In the genomic region with DNA sequence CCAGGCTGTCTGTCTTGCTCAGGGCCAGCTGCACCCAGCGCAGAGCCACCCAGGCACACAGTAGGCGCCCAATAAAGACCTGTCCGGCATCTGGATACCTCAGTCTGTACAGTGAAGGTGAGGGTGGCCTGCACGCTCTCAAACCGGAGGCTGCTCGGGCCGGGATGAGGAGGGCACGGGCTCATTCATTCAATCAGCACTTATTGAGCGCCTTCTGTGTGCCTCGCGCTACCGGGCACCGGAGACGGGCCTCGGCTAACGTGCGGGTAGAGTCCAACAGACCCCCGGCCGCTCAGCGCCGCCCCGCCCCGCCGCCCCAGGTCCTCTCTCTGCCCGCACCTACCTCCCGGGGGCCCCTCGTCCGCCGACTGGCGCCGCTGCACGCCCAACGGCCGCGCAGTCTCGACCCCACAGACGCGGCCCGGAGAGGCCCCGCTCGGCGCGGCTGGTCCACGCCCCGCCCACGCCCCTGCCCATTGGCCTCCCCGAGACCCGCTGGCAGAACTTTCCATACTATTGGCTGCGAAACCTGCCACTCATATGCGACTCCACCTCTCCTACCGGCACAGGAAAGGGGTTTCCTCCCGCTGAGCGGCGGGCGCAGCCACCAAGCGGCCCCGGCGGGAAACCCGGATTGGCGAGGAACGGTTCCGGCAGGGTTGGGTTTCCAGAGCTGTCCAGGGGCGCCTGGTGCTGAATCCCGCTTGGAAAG, we compare ENCODE assay signal across 1 cellular context.
TF ChIP-seq lines count a peak whose summit lies in the region.

Gene SLC39A3, minus strand, starts transcription at position 416 of the 712 bp plus-strand sequence. CDS start 2,760 bp downstream, outside the sequence.

TF ChIP-seq in HepG2, 621 proteins besides CTCF, POLR2A, EP300 and RAD21 (continued from another document and continues in another):
- TF ChIP-seq AHDC1 (CRISPR knock-in tag; IDR thresholded peaks at IDR 0.05; ENCODE audit: borderline replicate concordance) (peak; percentile 50), TSC22D2 (CRISPR knock-in tag; IDR thresholded peaks at IDR 0.05; ENCODE audit: borderline replicate concordance) (peak; percentile 99), ZNF205 (CRISPR knock-in tag; IDR thresholded peaks at IDR 0.05) (peak; percentile 97), SIN3A (IDR thresholded peaks at IDR 0.05; ENCODE audit: borderline replicate concordance, low read depth, low read length) (peak; percentile 99), KLF15 (CRISPR knock-in tag; IDR thresholded peaks at IDR 0.05; ENCODE audit: borderline replicate concordance) (peak; percentile 96; the same call in 1 of the 2 replicates), AHR (CRISPR knock-in tag; IDR thresholded peaks at IDR 0.05) (peak; percentile 98; the same call in 1 of the 2 replicates), ZNF598 (CRISPR knock-in tag; IDR thresholded peaks at IDR 0.05; ENCODE audit: borderline replicate concordance) (peak; percentile 92; the same call in 1 of the 2 replicates), ZNF160 (CRISPR knock-in tag; IDR thresholded peaks at IDR 0.05) (peak; percentile 93), ZNF18 (CRISPR knock-in tag; IDR thresholded peaks at IDR 0.05; ENCODE audit: insufficient replicate concordance) (peak; percentile 89), HCFC1 (IDR thresholded peaks at IDR 0.05; ENCODE audit: low read depth, low read length) (peak; percentile 84), ATF7 (IDR thresholded peaks at IDR 0.05) (no peak), ATF7 (CRISPR knock-in tag; IDR thresholded peaks at IDR 0.05) (no peak), GFI1 (CRISPR knock-in tag; IDR thresholded peaks at IDR 0.05; ENCODE audit: borderline replicate concordance) (peak; percentile 80; the same call in 1 of the 2 replicates), ZNF597 (CRISPR knock-in tag; IDR thresholded peaks at IDR 0.05) (no peak), FOXP1 (IDR thresholded peaks at IDR 0.05) (no peak), FOXP1 (CRISPR knock-in tag; IDR thresholded peaks at IDR 0.05) (no peak; the same call in 1 of the 2 replicates), ZNF720 (CRISPR knock-in tag; IDR thresholded peaks at IDR 0.05) (0 out of 2 replicates have a peak, but pooled peaks have one; percentile 60), SRSF4 (IDR thresholded peaks at IDR 0.05; ENCODE audit: low read depth, low read length, poor library complexity, severe bottlenecking) (no peak), HNF1B (CRISPR knock-in tag; IDR thresholded peaks at IDR 0.05) (peak; percentile 98), ZNF180 (CRISPR knock-in tag; IDR thresholded peaks at IDR 0.05; ENCODE audit: borderline replicate concordance, low read depth) (no peak), KLF11 (CRISPR knock-in tag; IDR thresholded peaks at IDR 0.05) (peak; percentile 99), ZNF44 (CRISPR knock-in tag; IDR thresholded peaks at IDR 0.05) (peak; percentile 81; the same call in 1 of the 2 replicates), ASH2L (IDR thresholded peaks at IDR 0.05; ENCODE audit: insufficient read length, low read depth, low read length) (peak; percentile 87), ZNF605 (CRISPR knock-in tag; IDR thresholded peaks at IDR 0.05) (peak; percentile 99), ZFAT (CRISPR knock-in tag; conservative IDR thresholded peaks at IDR 0.05) (no peak), ZNF17 (CRISPR knock-in tag; IDR thresholded peaks at IDR 0.05) (no peak), KDM3A (CRISPR knock-in tag; IDR thresholded peaks at IDR 0.05; ENCODE audit: low read depth) (peak; percentile 98), SMC3 (IDR thresholded peaks at IDR 0.05; ENCODE audit: low read length) (no peak), MBD4 (IDR thresholded peaks at IDR 0.05; ENCODE audit: borderline replicate concordance, low read length) (no peak), TFDP2 (CRISPR knock-in tag; IDR thresholded peaks at IDR 0.05) (peak; percentile 84), NFATC3 (CRISPR knock-in tag; IDR thresholded peaks at IDR 0.05) (peak; percentile 85; the same call in 1 of the 2 replicates)
- TF ChIP-seq, protein P1, sequence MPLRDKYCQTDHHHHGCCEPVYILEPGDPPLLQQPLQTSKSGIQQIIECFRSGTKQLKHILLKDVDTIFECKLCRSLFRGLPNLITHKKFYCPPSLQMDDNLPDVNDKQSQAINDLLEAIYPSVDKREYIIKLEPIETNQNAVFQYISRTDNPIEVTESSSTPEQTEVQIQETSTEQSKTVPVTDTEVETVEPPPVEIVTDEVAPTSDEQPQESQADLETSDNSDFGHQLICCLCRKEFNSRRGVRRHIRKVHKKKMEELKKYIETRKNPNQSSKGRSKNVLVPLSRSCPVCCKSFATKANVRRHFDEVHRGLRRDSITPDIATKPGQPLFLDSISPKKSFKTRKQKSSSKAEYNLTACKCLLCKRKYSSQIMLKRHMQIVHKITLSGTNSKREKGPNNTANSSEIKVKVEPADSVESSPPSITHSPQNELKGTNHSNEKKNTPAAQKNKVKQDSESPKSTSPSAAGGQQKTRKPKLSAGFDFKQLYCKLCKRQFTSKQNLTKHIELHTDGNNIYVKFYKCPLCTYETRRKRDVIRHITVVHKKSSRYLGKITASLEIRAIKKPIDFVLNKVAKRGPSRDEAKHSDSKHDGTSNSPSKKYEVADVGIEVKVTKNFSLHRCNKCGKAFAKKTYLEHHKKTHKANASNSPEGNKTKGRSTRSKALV (CRISPR knock-in tag; IDR thresholded peaks at IDR 0.05), result peak; percentile 71; the same call in 1 of the 2 replicates
- TF ChIP-seq, protein P2, sequence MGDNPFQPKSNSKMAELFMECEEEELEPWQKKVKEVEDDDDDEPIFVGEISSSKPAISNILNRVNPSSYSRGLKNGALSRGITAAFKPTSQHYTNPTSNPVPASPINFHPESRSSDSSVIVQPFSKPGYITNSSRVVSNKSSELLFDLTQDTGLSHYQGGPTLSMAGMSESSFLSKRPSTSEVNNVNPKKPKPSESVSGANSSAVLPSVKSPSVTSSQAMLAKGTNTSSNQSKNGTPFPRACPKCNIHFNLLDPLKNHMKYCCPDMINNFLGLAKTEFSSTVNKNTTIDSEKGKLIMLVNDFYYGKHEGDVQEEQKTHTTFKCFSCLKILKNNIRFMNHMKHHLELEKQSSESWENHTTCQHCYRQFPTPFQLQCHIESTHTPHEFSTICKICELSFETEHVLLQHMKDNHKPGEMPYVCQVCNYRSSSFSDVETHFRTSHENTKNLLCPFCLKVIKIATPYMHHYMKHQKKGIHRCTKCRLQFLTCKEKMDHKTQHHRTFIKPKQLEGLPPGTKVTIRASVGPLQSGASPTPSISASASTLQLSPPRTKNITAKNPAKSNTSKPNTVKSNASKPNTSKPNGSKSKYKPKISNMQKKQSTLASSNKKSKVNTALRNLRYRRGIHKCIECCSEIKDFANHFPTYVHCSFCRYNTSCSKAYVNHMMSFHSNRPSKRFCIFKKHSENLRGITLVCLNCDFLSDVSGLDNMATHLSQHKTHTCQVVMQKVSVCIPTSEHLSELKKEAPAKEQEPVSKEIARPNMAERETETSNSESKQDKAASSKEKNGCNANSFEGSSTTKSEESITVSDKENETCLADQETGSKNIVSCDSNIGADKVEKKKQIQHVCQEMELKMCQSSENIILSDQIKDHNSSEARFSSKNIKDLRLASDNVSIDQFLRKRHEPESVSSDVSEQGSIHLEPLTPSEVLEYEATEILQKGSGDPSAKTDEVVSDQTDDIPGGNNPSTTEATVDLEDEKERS (CRISPR knock-in tag; IDR thresholded peaks at IDR 0.05), result peak; percentile 90
- TF ChIP-seq, protein P3, sequence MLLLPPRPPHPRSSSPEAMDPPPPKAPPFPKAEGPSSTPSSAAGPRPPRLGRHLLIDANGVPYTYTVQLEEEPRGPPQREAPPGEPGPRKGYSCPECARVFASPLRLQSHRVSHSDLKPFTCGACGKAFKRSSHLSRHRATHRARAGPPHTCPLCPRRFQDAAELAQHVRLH (CRISPR knock-in tag; IDR thresholded peaks at IDR 0.05; ENCODE audit: borderline replicate concordance, low read depth), result peak; percentile 100
- TF ChIP-seq, protein P4, sequence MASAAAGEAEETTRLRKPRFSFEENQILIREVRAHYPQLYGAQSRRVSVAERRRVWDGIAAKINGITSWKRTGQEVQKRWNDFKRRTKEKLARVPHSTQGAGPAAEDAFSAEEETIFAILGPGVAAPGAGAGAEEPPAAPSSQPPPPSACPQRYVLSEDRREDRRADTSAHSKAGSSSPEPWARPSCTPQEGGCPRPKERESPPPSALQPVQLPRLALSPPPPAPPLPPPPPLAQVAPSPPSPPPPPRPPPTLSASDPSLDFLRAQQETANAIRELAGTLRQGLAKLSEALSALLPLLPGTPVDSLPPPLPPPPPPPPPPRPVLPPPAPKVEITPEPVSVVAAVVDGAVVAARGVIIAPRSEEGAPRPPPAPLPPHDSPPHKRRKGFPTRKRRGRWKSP (CRISPR knock-in tag; IDR thresholded peaks at IDR 0.05), result peak; percentile 91
